ENCODE assay signal across 9 cellular contexts in the genomic region with DNA sequence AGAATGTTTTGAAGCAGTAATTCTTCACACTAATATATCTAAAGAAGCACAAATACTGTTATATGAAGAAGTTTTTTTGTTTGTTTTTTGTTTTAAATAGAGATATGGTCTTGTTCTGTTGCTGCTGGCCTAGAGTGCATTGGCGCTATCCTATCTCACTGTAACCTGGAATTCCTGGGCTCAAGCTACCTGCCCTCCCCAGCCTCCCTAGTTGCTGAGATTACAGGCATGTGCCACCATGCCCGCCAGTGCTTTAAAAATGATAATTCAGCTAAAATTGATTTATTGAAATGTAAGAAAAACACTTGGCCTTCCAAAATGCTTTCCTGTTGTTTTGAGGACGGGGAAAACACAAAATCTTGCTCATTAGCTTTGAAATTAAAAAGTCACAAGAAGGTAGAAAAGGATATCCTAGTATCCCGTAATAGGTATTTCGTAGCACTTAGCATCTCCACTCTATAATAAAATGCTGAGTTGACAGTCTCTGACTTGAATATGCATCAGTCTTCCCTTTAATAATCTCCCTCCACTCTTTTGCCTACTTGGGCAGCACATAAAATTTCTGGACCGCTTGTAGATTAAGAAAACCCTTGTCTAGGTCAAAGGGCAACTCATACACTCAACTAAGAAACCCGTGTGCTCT. TPM values are rescaled to one million over a fixed set of nuclear protein-coding genes. Genes with fewer than 3 reads are reported as not detected.
DNase-seq lines count a peak whose midpoint lies in the region; ATAC-seq and TF ChIP-seq lines count a peak whose summit lies in the region.
"Had no signal": no experiment of that assay in that cellular context is flagged by ENCODE, and none has a peak within 500 bp of the region (broad histone marks: within the 10 kb centered on the region; RNA-seq: fewer than 3 reads in every experiment).

No MANE protein-coding gene starts in this region.

- TF ChIP-seq CTCF in adrenal gland (IDR thresholded peaks at IDR 0.05) (no peak), liver (IDR thresholded peaks at IDR 0.05; ENCODE audit: low read depth, low read length, missing input control) (no peak), tibial artery (IDR thresholded peaks at IDR 0.05) (no peak)

- no peak for TF ChIP-seq RAD21 in liver (IDR thresholded peaks at IDR 0.05)

- H3K9me3 Mint-ChIP-seq in activated T-cell treated with anti-CD3 and anti-CD28 coated beads, Interleukin-2, amount 50 U/mL, for 24 hours = no peaks in the 10 kb centered on the region

- peaks cover 0 to 11% of the 10 kb centered on the region in 2 donors for H3K36me3 ChIP-seq in adrenal gland (replicated peaks in 1 of 2)
- H3K36me3 ChIP-seq in liver (ENCODE audit: control insufficient read depth in 4 of 4, insufficient read depth in 3 of 4, low read depth in 1 of 4, low read length in 3 of 4) = peaks cover 0 to 12% (median 8%) of the 10 kb centered on the region in 4 donors
- H3K36me3 ChIP-seq in tibial artery = peaks cover 5 to 12% (median 11%) of the 10 kb centered on the region in 3 donors

- H3K4me3 Mint-ChIP-seq in activated T-cell treated with anti-CD3 and anti-CD28 coated beads, Interleukin-2, amount 50 U/mL, for 24 hours = peak overlapping the region; percentile 80

- peaks cover 54% of the 10 kb centered on the region for H3K4me1 Mint-ChIP-seq in activated T-cell treated with anti-CD3 and anti-CD28 coated beads, Interleukin-2, amount 50 U/mL, for 24 hours (ENCODE audit: low read depth)

- H3K27ac ChIP-seq in adrenal gland (peak overlapping the region in 3 of 5 donors; percentile 89 to 99 (median 99)), liver (ENCODE audit: low read depth in 1 of 2, low read length in 2 of 2) (peak overlapping the region; percentile 61 to 84), tibial artery (peak overlapping the region; percentile 91 to 97)

- H3K9me3 ChIP-seq in adrenal gland (replicated peaks in 1 of 3) = no peaks in the 10 kb centered on the region
- H3K9me3 ChIP-seq in liver (ENCODE audit: control insufficient read depth in 4 of 4, low read length in 3 of 4) = no peaks in the 10 kb centered on the region
- no peaks in the 10 kb centered on the region for H3K9me3 ChIP-seq in tibial artery

- H3K27ac Mint-ChIP-seq in activated T-cell treated with anti-CD3 and anti-CD28 coated beads, Interleukin-2, amount 50 U/mL, for 24 hours = peak overlapping the region; percentile 96

- H3K36me3 Mint-ChIP-seq in activated T-cell treated with anti-CD3 and anti-CD28 coated beads, Interleukin-2, amount 50 U/mL, for 24 hours (ENCODE audit: low read depth) = peaks cover 32% of the 10 kb centered on the region

- H3K4me1 ChIP-seq in adrenal gland (replicated peaks in 1 of 2) (peaks cover 18 to 31% of the 10 kb centered on the region in 2 donors), liver (ENCODE audit: control insufficient read depth in 4 of 4, insufficient read depth in 4 of 4, low read length in 3 of 4) (peaks cover 3 to 30% (median 21%) of the 10 kb centered on the region in 4 donors), tibial artery (peaks cover 0 to 27% (median 17%) of the 10 kb centered on the region in 4 donors)

- H3K9ac ChIP-seq in liver (ENCODE audit: low read depth in 1 of 2, low read length in 2 of 2) = peak overlapping the region; percentile 84 to 90

- DNase-seq in activated T-cell treated with anti-CD3 and anti-CD28 coated beads, Interleukin-2, amount 50 U/mL, for 24 hours = no peak
- no peak for DNase-seq in activated T-cell treated with anti-CD3 and anti-CD28 coated beads, Interleukin-2, amount 50 U/mL, for 48 hours
- no peak for DNase-seq in adrenal gland
- DNase-seq in tibial artery = no peak
- DNase-seq in stimulated activated CD4-positive, alpha-beta T cell treated with anti-CD3 and anti-CD28 coated beads, Interleukin-1b, Interleukin-23, amount 100 ng/mL, for 48 hours = no peak
- DNase-seq: DMS 273 treated with DMSO at 0.1 percent for 48 hours had no signal

- no peaks in the 10 kb centered on the region for H3K27me3 Mint-ChIP-seq in activated T-cell treated with anti-CD3 and anti-CD28 coated beads, Interleukin-2, amount 50 U/mL, for 24 hours

- ATAC-seq in HG03280 (IDR thresholded peaks at IDR 0.05; ENCODE audit: unreplicated experiment) (no peak), HG03571 (IDR thresholded peaks at IDR 0.05; ENCODE audit: unreplicated experiment) (no peak)

- peak overlapping the region in 2 of 4 donors; percentile 83 to 84 for H3K4me3 ChIP-seq in adrenal gland
- H3K4me3 ChIP-seq in liver (ENCODE audit: low read depth in 1 of 3, low read length in 3 of 3) = peak overlapping the region; percentile 80 to 89 (median 89)
- H3K4me3 ChIP-seq in tibial artery = peak overlapping the region; percentile 86 to 91

- H3K27me3 ChIP-seq in adrenal gland (no peaks in the 10 kb centered on the region), liver (ENCODE audit: control insufficient read depth in 4 of 4, insufficient read depth in 4 of 4, low read length in 3 of 4) (no peaks in the 10 kb centered on the region), tibial artery (no peaks in the 10 kb centered on the region)

- WGBS in adrenal gland, 4 donors = 65 to 71% (median 65%) methylated on average over 7 of the region's 7 CpGs
- 52% methylated on average over 7 of the region's 7 CpGs for WGBS in liver

- no peak for TF ChIP-seq POLR2A in adrenal gland (IDR thresholded peaks at IDR 0.05)

- intact Hi-C loops in adrenal gland (cut with DNase I) = no loop called here
- intact Hi-C loops in tibial artery (cut with DNase I; ENCODE audit: low total_unique reads) = loop anchor here (5.0 kb wide), 1 partner anchor 405 kb away; a partner anchor contains a TSS

TF ChIP-seq in liver, 16 proteins besides CTCF, POLR2A, EP300 and RAD21:
- TF ChIP-seq HNF4G (IDR thresholded peaks at IDR 0.05) (no peak), EGR1 (IDR thresholded peaks at IDR 0.05; ENCODE audit: low read depth in 2 of 2) (no peak), GABPA (IDR thresholded peaks at IDR 0.05 in 1 of 2, conservative IDR thresholded peaks at IDR 0.05 in 1 of 2) (no peak), TAF1 (conservative IDR thresholded peaks at IDR 0.05) (no peak), FOXA1 (IDR thresholded peaks at IDR 0.05) (no peak), JUND (IDR thresholded peaks at IDR 0.05) (no peak), HNF4A (conservative IDR thresholded peaks at IDR 0.05) (no peak), FOXA2 (IDR thresholded peaks at IDR 0.05) (no peak), NR2F2 (IDR thresholded peaks at IDR 0.05) (no peak), SP1 (IDR thresholded peaks at IDR 0.05) (no peak), YY1 (IDR thresholded peaks at IDR 0.05) (no peak), RXRA (IDR thresholded peaks at IDR 0.05) (no peak)
- TF ChIP-seq, protein P1, sequence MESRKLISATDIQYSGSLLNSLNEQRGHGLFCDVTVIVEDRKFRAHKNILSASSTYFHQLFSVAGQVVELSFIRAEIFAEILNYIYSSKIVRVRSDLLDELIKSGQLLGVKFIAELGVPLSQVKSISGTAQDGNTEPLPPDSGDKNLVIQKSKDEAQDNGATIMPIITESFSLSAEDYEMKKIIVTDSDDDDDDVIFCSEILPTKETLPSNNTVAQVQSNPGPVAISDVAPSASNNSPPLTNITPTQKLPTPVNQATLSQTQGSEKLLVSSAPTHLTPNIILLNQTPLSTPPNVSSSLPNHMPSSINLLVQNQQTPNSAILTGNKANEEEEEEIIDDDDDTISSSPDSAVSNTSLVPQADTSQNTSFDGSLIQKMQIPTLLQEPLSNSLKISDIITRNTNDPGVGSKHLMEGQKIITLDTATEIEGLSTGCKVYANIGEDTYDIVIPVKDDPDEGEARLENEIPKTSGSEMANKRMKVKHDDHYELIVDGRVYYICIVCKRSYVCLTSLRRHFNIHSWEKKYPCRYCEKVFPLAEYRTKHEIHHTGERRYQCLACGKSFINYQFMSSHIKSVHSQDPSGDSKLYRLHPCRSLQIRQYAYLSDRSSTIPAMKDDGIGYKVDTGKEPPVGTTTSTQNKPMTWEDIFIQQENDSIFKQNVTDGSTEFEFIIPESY (IDR thresholded peaks at IDR 0.05) = no peak
- TF ChIP-seq, protein P2, sequence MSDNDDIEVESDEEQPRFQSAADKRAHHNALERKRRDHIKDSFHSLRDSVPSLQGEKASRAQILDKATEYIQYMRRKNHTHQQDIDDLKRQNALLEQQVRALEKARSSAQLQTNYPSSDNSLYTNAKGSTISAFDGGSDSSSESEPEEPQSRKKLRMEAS (IDR thresholded peaks at IDR 0.05) = no peak
- TF ChIP-seq, protein P3, sequence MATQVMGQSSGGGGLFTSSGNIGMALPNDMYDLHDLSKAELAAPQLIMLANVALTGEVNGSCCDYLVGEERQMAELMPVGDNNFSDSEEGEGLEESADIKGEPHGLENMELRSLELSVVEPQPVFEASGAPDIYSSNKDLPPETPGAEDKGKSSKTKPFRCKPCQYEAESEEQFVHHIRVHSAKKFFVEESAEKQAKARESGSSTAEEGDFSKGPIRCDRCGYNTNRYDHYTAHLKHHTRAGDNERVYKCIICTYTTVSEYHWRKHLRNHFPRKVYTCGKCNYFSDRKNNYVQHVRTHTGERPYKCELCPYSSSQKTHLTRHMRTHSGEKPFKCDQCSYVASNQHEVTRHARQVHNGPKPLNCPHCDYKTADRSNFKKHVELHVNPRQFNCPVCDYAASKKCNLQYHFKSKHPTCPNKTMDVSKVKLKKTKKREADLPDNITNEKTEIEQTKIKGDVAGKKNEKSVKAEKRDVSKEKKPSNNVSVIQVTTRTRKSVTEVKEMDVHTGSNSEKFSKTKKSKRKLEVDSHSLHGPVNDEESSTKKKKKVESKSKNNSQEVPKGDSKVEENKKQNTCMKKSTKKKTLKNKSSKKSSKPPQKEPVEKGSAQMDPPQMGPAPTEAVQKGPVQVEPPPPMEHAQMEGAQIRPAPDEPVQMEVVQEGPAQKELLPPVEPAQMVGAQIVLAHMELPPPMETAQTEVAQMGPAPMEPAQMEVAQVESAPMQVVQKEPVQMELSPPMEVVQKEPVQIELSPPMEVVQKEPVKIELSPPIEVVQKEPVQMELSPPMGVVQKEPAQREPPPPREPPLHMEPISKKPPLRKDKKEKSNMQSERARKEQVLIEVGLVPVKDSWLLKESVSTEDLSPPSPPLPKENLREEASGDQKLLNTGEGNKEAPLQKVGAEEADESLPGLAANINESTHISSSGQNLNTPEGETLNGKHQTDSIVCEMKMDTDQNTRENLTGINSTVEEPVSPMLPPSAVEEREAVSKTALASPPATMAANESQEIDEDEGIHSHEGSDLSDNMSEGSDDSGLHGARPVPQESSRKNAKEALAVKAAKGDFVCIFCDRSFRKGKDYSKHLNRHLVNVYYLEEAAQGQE (IDR thresholded peaks at IDR 0.05) = no peak
- TF ChIP-seq, protein P4, sequence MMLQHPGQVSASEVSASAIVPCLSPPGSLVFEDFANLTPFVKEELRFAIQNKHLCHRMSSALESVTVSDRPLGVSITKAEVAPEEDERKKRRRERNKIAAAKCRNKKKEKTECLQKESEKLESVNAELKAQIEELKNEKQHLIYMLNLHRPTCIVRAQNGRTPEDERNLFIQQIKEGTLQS (IDR thresholded peaks at IDR 0.05) = no peak

RNA-seq across cellular contexts. Expression of a gene that starts 1.4 kb away (rescaled TPM):
- total RNA-seq in adrenal gland = 10 to 100 TPM in 5 of 8 donors, 1 to 10 TPM in 3; 3.5 to 15.0 (median 11.0) TPM
- polyA plus RNA-seq in adrenal gland = 10 to 100 TPM in 1 of 3 donors, 1 to 10 TPM in 2; 3.4 to 10.1 (median 5.0) TPM
- total RNA-seq in liver = 10 to 100 TPM in 1 of 2 donors, 1 to 10 TPM in 1; 7.3 to 12.2 TPM
- polyA plus RNA-seq in liver = 1 to 10 TPM; 4.0 to 5.0 TPM
